In the genomic region with DNA sequence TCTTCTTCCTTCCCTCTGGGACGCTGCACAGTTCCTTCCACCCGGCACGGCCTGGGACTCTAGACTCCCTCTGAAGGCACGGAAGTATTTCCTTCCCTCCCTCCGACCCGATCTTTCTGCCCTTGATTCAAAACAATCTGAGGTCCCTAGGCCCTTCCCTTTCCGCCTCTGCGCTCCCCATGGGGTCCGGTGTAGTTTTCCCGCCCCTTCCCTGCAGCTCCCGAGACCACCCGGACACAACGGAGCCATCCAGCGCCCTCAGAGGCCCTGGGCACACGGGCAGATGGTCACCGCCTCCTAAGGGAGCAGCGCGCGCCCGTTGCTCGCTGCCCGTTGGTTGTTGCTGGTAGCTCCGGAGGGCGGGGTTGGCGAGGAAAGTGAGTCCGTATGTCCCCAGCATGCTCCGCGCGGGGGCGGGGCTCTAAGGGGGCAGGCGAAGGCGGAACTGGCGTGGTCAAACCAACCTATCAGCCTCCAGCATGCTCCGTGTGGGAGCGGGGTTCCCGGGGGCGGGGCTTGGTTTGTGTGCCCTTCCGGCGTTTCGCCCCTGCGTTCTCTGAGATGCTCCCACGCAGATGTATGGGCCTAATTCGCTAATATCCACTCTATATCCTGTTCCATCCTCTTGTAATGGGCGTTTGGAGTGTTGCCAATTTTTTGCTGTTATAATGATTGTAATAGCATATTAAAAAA, we compare ENCODE assay signal across 1 cellular context.
A peak's percentile ranks its signal among the peaks of the same experiment; 100 is the strongest.
TF ChIP-seq lines count a peak whose summit lies in the region.

No MANE protein-coding gene starts in this region.

TF ChIP-seq in IMR-90, 13 proteins besides CTCF, POLR2A, EP300 and RAD21:
- peak; percentile 93; the same call in 1 of the 2 replicates for TF ChIP-seq MAZ (IDR thresholded peaks at IDR 0.05; ENCODE audit: borderline replicate concordance, low read depth, low read length)
- peak; percentile 77; the same call in 1 of the 2 replicates for TF ChIP-seq MXI1 (IDR thresholded peaks at IDR 0.05; ENCODE audit: borderline replicate concordance, low read depth, low read length)
- TF ChIP-seq, protein P1, sequence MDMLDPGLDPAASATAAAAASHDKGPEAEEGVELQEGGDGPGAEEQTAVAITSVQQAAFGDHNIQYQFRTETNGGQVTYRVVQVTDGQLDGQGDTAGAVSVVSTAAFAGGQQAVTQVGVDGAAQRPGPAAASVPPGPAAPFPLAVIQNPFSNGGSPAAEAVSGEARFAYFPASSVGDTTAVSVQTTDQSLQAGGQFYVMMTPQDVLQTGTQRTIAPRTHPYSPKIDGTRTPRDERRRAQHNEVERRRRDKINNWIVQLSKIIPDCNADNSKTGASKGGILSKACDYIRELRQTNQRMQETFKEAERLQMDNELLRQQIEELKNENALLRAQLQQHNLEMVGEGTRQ (IDR thresholded peaks at IDR 0.05; ENCODE audit: low read depth, low read length), result no peak
- TF ChIP-seq SMC3 (IDR thresholded peaks at IDR 0.05; ENCODE audit: low read depth, low read length), result no peak
